In genomic region chr1:87369736-87370135, GRCh38 we compare ENCODE assay signal across 23 cellular contexts. TPM values are rescaled to one million over a fixed set of nuclear protein-coding genes. Genes with fewer than 3 reads are reported as not detected.
DNase-seq lines count a peak whose midpoint lies in the region; ATAC-seq and TF ChIP-seq lines count a peak whose summit lies in the region.
"Had no signal": no experiment of that assay in that cellular context is flagged by ENCODE, and none has a peak within 500 bp of the region (broad histone marks: within the 10 kb centered on the region; RNA-seq: fewer than 3 reads in every experiment).

No MANE protein-coding gene starts in this region.

- H3K4me3 ChIP-seq in left ventricle myocardium inferior: no peak overlapping the region
- no peak overlapping the region for H3K4me3 ChIP-seq in mesodermal cell (ENCODE audit: extremely low read depth, insufficient read depth, low read length, poor library complexity, severe bottlenecking)
- H3K4me3 ChIP-seq: A549; BLaER1 treated with 17β-estradiol and CSF1 and Interleukin-3, amounts not matched to agents 10 nM and 100 nM had no signal

- peaks cover 0 to 5% of the 10 kb centered on the region in 2 donors for H3K9me3 Mint-ChIP-seq in activated naive CD4-positive, alpha-beta T cell treated with anti-CD3 and anti-CD28 coated beads, Interleukin-2, amount 50 U/mL, for 72 hours
- H3K9me3 Mint-ChIP-seq: CD4-positive, alpha-beta T cell had no signal

- H3K36me3 ChIP-seq in left ventricle myocardium inferior: no peaks in the 10 kb centered on the region
- H3K36me3 ChIP-seq in mesodermal cell (ENCODE audit: control insufficient read depth, insufficient read depth, low read length): no peaks in the 10 kb centered on the region
- H3K36me3 ChIP-seq: BLaER1 treated with 17β-estradiol and CSF1 and Interleukin-3, amounts not matched to agents 10 nM and 100 nM had no signal

- peaks cover 7% of the 10 kb centered on the region for H3K9me3 ChIP-seq in left ventricle myocardium inferior (replicated peaks)
- no peaks in the 10 kb centered on the region for H3K9me3 ChIP-seq in mesodermal cell (ENCODE audit: control insufficient read depth, low read length)
- H3K9me3 ChIP-seq: A549 had no signal

- no peak for DNase-seq in left cardiac atrium
- DNase-seq in left ventricle myocardium inferior: no peak
- no peak for DNase-seq in activated naive CD4-positive, alpha-beta T cell treated with anti-CD3 and anti-CD28 coated beads, Interleukin-2, amount 50 U/mL, for 72 hours (ENCODE audit: low spot score in 2 of 2)
- DNase-seq: AML-193; CD4-positive, alpha-beta T cell; DMS79 treated with DMSO at 0.1 percent for 48 hours; GF-D8; H7; MM.1S; NCI-H2029; NCI-H446 treated with DMSO at 0.1 percent for 48 hours; NCI-H526; SIG-M5 had no signal

- peaks cover 0 to 11% of the 10 kb centered on the region in 2 donors for H3K36me3 Mint-ChIP-seq in activated naive CD4-positive, alpha-beta T cell treated with anti-CD3 and anti-CD28 coated beads, Interleukin-2, amount 50 U/mL, for 72 hours

- H3K27ac Mint-ChIP-seq in activated naive CD4-positive, alpha-beta T cell treated with anti-CD3 and anti-CD28 coated beads, Interleukin-2, amount 50 U/mL, for 72 hours: no peak overlapping the region
- H3K27ac Mint-ChIP-seq: CD4-positive, alpha-beta T cell; IgD-negative memory B cell had no signal

- H3K27ac ChIP-seq in left ventricle myocardium inferior (replicated peaks) (no peak overlapping the region), VCaP (peak overlapping the region; percentile 51), mesodermal cell (ENCODE audit: low read depth, low read length, severe bottlenecking) (peak overlapping the region; percentile 55)
- H3K27ac ChIP-seq: A549; BLaER1 treated with 17β-estradiol and CSF1 and Interleukin-3, amounts not matched to agents 10 nM and 100 nM; KMS-11; RWPE1 had no signal

- ATAC-seq in left cardiac atrium (peak; percentile 82 to 84), GM21825 (IDR thresholded peaks at IDR 0.05; ENCODE audit: unreplicated experiment) (no peak), HG03571 (IDR thresholded peaks at IDR 0.05; ENCODE audit: unreplicated experiment) (no peak), GM19035 (IDR thresholded peaks at IDR 0.05; ENCODE audit: unreplicated experiment) (no peak)
- ATAC-seq in activated naive CD4-positive, alpha-beta T cell treated with anti-CD3 and anti-CD28 coated beads, Interleukin-2, amount 50 U/mL, for 72 hours: no peak
- ATAC-seq: A549 had no signal

- TF ChIP-seq CTCF in left ventricle myocardium inferior (IDR thresholded peaks at IDR 0.05; ENCODE audit: borderline replicate concordance) (no peak), VCaP (conservative IDR thresholded peaks at IDR 0.05) (no peak)

- H3K27me3 ChIP-seq in left ventricle myocardium inferior (ENCODE audit: low read depth): no peaks in the 10 kb centered on the region
- H3K27me3 ChIP-seq: BLaER1 treated with 17β-estradiol and CSF1 and Interleukin-3, amounts not matched to agents 10 nM and 100 nM had no signal

- intact Hi-C loops in left cardiac atrium (cut with DNase I) (no loop called here), left ventricle myocardium inferior (cut with micrococcal nuclease) (no loop called here)

- H3K4me1 ChIP-seq in left ventricle myocardium inferior (peaks cover 25% of the 10 kb centered on the region), mesodermal cell (ENCODE audit: control insufficient read depth, insufficient read depth, low read length, poor library complexity, severe bottlenecking) (peaks cover 14% of the 10 kb centered on the region)
- H3K4me1 ChIP-seq: A549 had no signal

RNA-seq across cellular contexts. Expression of gene LMO4, which starts 41.1 kb away (rescaled TPM):
- total RNA-seq in left cardiac atrium (10 to 100 TPM; 43.2 to 50.6 TPM), left ventricle myocardium inferior (35.1 TPM)
- 81.6 TPM for polyA plus RNA-seq in mesodermal cell (2013, experiment 1 of 2)
- 72.1 TPM for polyA plus RNA-seq in mesodermal cell (2013, experiment 2 of 2)
- 1 to 10 TPM; 5.6 to 7.3 TPM for total RNA-seq in activated naive CD4-positive, alpha-beta T cell treated with anti-CD3 and anti-CD28 coated beads, Interleukin-2, amount 50 U/mL, for 72 hours

Comparison
In these comparisons a context has a peak if more than half of its experiments do, and no peak if none do; other contexts are left out.
1. ATAC-seq: peak in left cardiac atrium (2 of 2); none in GM21825 (single experiment), HG03571 (single experiment), activated naive CD4-positive, alpha-beta T cell treated with anti-CD3 and anti-CD28 coated beads, Interleukin-2, amount 50 U/mL, for 72 hours (0 of 2) and GM19035 (single experiment).